8 cellular contexts compared by ENCODE assay signal in genomic region chr19:7506385-7507328, GRCh38. TPM values are rescaled to one million over a fixed set of nuclear protein-coding genes. Genes with fewer than 3 reads are reported as not detected.
A peak's percentile ranks its signal among the peaks of the same experiment; 100 is the strongest.
DNase-seq lines count a peak whose midpoint lies in the region; ATAC-seq, FAIRE-seq and TF ChIP-seq lines count a peak whose summit lies in the region.

No MANE protein-coding gene starts in this region.

- H3K4me1 ChIP-seq in MM.1S (ENCODE audit: low read length) = no peaks in the 10 kb centered on the region
- no peaks in the 10 kb centered on the region for H3K4me1 ChIP-seq in keratinocyte (ENCODE audit: control insufficient read depth, extremely low read depth, insufficient read depth, low read length)

- H3K27ac Mint-ChIP-seq in stimulated activated effector memory CD8-positive, alpha-beta T cell treated with anti-CD3 and anti-CD28 coated beads, Interleukin-12 subunit alpha, Interleukin-12 subunit beta, amount 100 ng/mL, for 72 hours = no peak overlapping the region

- H3F3A ChIP-seq in MM.1S (ENCODE audit: insufficient read depth, low read length) = no peaks in the 10 kb centered on the region; the same call in 1 of the 2 replicates

- no peaks in the 10 kb centered on the region for H3K9me2 ChIP-seq in MM.1S (replicated peaks; ENCODE audit: insufficient read depth, low read length)

- H3K9me1 ChIP-seq in keratinocyte (ENCODE audit: control insufficient read depth, extremely low read depth, insufficient read depth, low read length) = no peaks in the 10 kb centered on the region

- peak overlapping the region; percentile 50 for H3K4me3 Mint-ChIP-seq in stimulated activated effector memory CD8-positive, alpha-beta T cell treated with anti-CD3 and anti-CD28 coated beads, Interleukin-12 subunit alpha, Interleukin-12 subunit beta, amount 100 ng/mL, for 72 hours

- H4K20me1 ChIP-seq in MM.1S (ENCODE audit: insufficient read depth, low read length) (no peaks in the 10 kb centered on the region), keratinocyte (ENCODE audit: control insufficient read depth, extremely low read depth, insufficient read depth, low read length) (no peaks in the 10 kb centered on the region)

- H3K4me3 ChIP-seq in MM.1S (ENCODE audit: low read length) (no peak overlapping the region), cardiac fibroblast (replicated peaks in 1 of 2; ENCODE audit: low read depth in 2 of 2, low read length in 2 of 2) (no peak overlapping the region), keratinocyte (ENCODE audit: control insufficient read depth in 2 of 3, extremely low read depth in 1 of 3, insufficient read depth in 2 of 3, low read depth in 1 of 3, low read length in 3 of 3) (no peak overlapping the region)

- H3K27me3 ChIP-seq in MM.1S (replicated peaks; ENCODE audit: insufficient read depth, low read length) (peaks cover 39% of the 10 kb centered on the region), keratinocyte (ENCODE audit: control insufficient read depth, extremely low read depth, insufficient read depth, low read length) (no peaks in the 10 kb centered on the region)

- TF ChIP-seq CTCF in MM.1S (IDR thresholded peaks at IDR 0.05; ENCODE audit: low read length) = no peak
- no peak for TF ChIP-seq CTCF in cardiac fibroblast (IDR thresholded peaks at IDR 0.05; ENCODE audit: low read depth, low read length)
- no peak for TF ChIP-seq CTCF in keratinocyte (optimal IDR thresholded peaks at IDR 0.05 in 1 of 3, IDR thresholded peaks at IDR 0.05 in 1 of 3, conservative IDR thresholded peaks at IDR 0.05 in 1 of 3; ENCODE audit: extremely low read depth in 1 of 3, insufficient read depth in 2 of 3, low read length in 3 of 3)

- DNase-seq in DMS79 treated with DMSO at 0.1 percent for 48 hours (lab: John Stamatoyannopoulos, UW) = peak; percentile 15
- DNase-seq in MM.1S = peak; percentile 82
- peak; percentile 85 for DNase-seq in SK-N-DZ (ENCODE audit: low spot score)
- DNase-seq in cardiac fibroblast (ENCODE audit: low read depth in 2 of 2) = peak; percentile 90 to 95
- no peak for DNase-seq in keratinocyte (ENCODE audit: low read depth, low spot score)
- no peak for DNase-seq in stimulated activated effector memory CD8-positive, alpha-beta T cell treated with anti-CD3 and anti-CD28 coated beads, Interleukin-12 subunit alpha, Interleukin-12 subunit beta, amount 100 ng/mL, for 72 hours (ENCODE audit: low spot score in 2 of 2)

- H3K4me1 Mint-ChIP-seq in stimulated activated effector memory CD8-positive, alpha-beta T cell treated with anti-CD3 and anti-CD28 coated beads, Interleukin-12 subunit alpha, Interleukin-12 subunit beta, amount 100 ng/mL, for 72 hours = peaks cover 11% of the 10 kb centered on the region

- 0 out of 2 replicates have a peak overlapping the region, but pooled peaks have one; percentile 46 for H2AFZ ChIP-seq in MM.1S (ENCODE audit: low read length)
- peak overlapping the region; percentile 60 for H2AFZ ChIP-seq in keratinocyte (ENCODE audit: control insufficient read depth, low read length)

- peak; percentile 84 for ATAC-seq in stimulated activated effector memory CD8-positive, alpha-beta T cell treated with anti-CD3 and anti-CD28 coated beads, Interleukin-12 subunit alpha, Interleukin-12 subunit beta, amount 100 ng/mL, for 72 hours
- no peak for ATAC-seq in HG02840 (IDR thresholded peaks at IDR 0.05; ENCODE audit: low FRiP score, unreplicated experiment)
- no peak for ATAC-seq in GM21526 (IDR thresholded peaks at IDR 0.05; ENCODE audit: low FRiP score, unreplicated experiment)

- H3K9ac ChIP-seq in MM.1S (ENCODE audit: low read length) (no peak overlapping the region), keratinocyte (ENCODE audit: control insufficient read depth, extremely low read depth, insufficient read depth, low read length) (no peak overlapping the region)

- dilution Hi-C loops in keratinocyte (cut with MboI; ENCODE audit: extremely low pct_ligation_motif_present, low sequenced_read_pairs) = no loop called here

- H3K79me2 ChIP-seq in MM.1S (ENCODE audit: low read length) (no peaks in the 10 kb centered on the region), keratinocyte (ENCODE audit: control insufficient read depth, insufficient read depth, low read length) (no peaks in the 10 kb centered on the region)

- H3K9me3 ChIP-seq in MM.1S (replicated peaks; ENCODE audit: insufficient read depth, low read length) (no peaks in the 10 kb centered on the region), keratinocyte (ENCODE audit: control insufficient read depth, low read depth, low read length) (no peaks in the 10 kb centered on the region)

- no peaks in the 10 kb centered on the region for H3K36me3 Mint-ChIP-seq in stimulated activated effector memory CD8-positive, alpha-beta T cell treated with anti-CD3 and anti-CD28 coated beads, Interleukin-12 subunit alpha, Interleukin-12 subunit beta, amount 100 ng/mL, for 72 hours

- FAIRE-seq in keratinocyte (lab: Jason Lieb, UNC) = no peak

- H3K4me2 ChIP-seq in MM.1S (ENCODE audit: low read depth, low read length) (peak overlapping the region; percentile 37; the same call in 1 of the 2 replicates), keratinocyte (ENCODE audit: control insufficient read depth, extremely low read depth, insufficient read depth, low read depth, low read length) (no peak overlapping the region)

- H3K27ac ChIP-seq in MM.1S (ENCODE audit: low read length) (no peak overlapping the region), keratinocyte (ENCODE audit: control insufficient read depth, insufficient read depth, low read length) (no peak overlapping the region)

- H3K9me3 Mint-ChIP-seq in stimulated activated effector memory CD8-positive, alpha-beta T cell treated with anti-CD3 and anti-CD28 coated beads, Interleukin-12 subunit alpha, Interleukin-12 subunit beta, amount 100 ng/mL, for 72 hours = no peaks in the 10 kb centered on the region

- no peaks in the 10 kb centered on the region for H3K36me3 ChIP-seq in MM.1S (replicated peaks; ENCODE audit: insufficient read depth, low read length)
- no peaks in the 10 kb centered on the region for H3K36me3 ChIP-seq in keratinocyte (ENCODE audit: control insufficient read depth in 2 of 2, extremely low read depth in 1 of 2, insufficient read depth in 2 of 2, low read length in 2 of 2)

RNA-seq across cellular contexts. Expression of gene ZNF358, which starts 9.2 kb away (rescaled TPM):
- 48.8 and 53.6 TPM in 2 replicates for polyA plus RNA-seq in SK-N-DZ (2014; cell fraction: cytosol; rRNA removed)
- 22.6 and 23.8 TPM in 2 replicates for polyA plus RNA-seq in SK-N-DZ (2014; cell fraction: nucleus; rRNA removed)
- polyA plus RNA-seq in keratinocyte = 8.5 to 15.9 TPM (median 10.0 TPM) in 3 replicates
- polyA plus RNA-seq in keratinocyte (2011; ENCODE audit: low read depth) = 0.91 TPM
- polyA plus RNA-seq in keratinocyte (2011; cell fraction: cytosol; rRNA removed) = 9.9 and 18.9 TPM in 2 replicates
- polyA plus RNA-seq in keratinocyte (2011; cell fraction: nucleus; rRNA removed) = 5.9 and 7.7 TPM in 2 replicates
- 8.9 and 16.6 TPM in 2 replicates for polyA plus RNA-seq in keratinocyte (2012; ENCODE audit: low replicate concordance)
- polyA minus RNA-seq in keratinocyte = 7.0 to 32.7 TPM (median 8.7 TPM) in 3 replicates
- 29.5 TPM for polyA minus RNA-seq in keratinocyte (2011; cell fraction: cytosol; rRNA and poly(A)+ RNA removed)
- polyA minus RNA-seq in keratinocyte (2011; cell fraction: nucleus; rRNA and poly(A)+ RNA removed) = 2.9 and 3.4 TPM in 2 replicates

RNA-seq across cellular contexts. Expression of gene MCOLN1, which starts 15.8 kb away (rescaled TPM):
- polyA plus RNA-seq in SK-N-DZ (2014; cell fraction: cytosol; rRNA removed) = 5.5 and 6.4 TPM in 2 replicates
- polyA plus RNA-seq in SK-N-DZ (2014; cell fraction: nucleus; rRNA removed) = 24.2 and 29.8 TPM in 2 replicates
- 14.0 to 36.0 TPM (median 15.5 TPM) in 3 replicates for polyA plus RNA-seq in keratinocyte
- polyA plus RNA-seq in keratinocyte (2011; ENCODE audit: low read depth) = 10.8 TPM
- 12.0 and 20.2 TPM in 2 replicates for polyA plus RNA-seq in keratinocyte (2011; cell fraction: cytosol; rRNA removed)
- 41.1 and 43.9 TPM in 2 replicates for polyA plus RNA-seq in keratinocyte (2011; cell fraction: nucleus; rRNA removed)
- polyA plus RNA-seq in keratinocyte (2012; ENCODE audit: low replicate concordance) = 11.9 and 14.5 TPM in 2 replicates
- 32.7 to 52.6 TPM (median 51.8 TPM) in 3 replicates for polyA minus RNA-seq in keratinocyte
- 29.5 TPM for polyA minus RNA-seq in keratinocyte (2011; cell fraction: cytosol; rRNA and poly(A)+ RNA removed)
- 12.1 and 18.9 TPM in 2 replicates for polyA minus RNA-seq in keratinocyte (2011; cell fraction: nucleus; rRNA and poly(A)+ RNA removed)

RNA-seq across cellular contexts. Expression of gene PEX11G, which starts 17.8 kb away (rescaled TPM):
- 3.7 and 4.4 TPM in 2 replicates for polyA plus RNA-seq in SK-N-DZ (2014; cell fraction: cytosol; rRNA removed)
- polyA plus RNA-seq in SK-N-DZ (2014; cell fraction: nucleus; rRNA removed) = 0.30 and 1.8 TPM in 2 replicates
- polyA plus RNA-seq in keratinocyte = 1.1 to 2.7 TPM (median 1.3 TPM) in 3 replicates
- 0.46 TPM for polyA plus RNA-seq in keratinocyte (2011; ENCODE audit: low read depth)
- polyA plus RNA-seq in keratinocyte (2011; cell fraction: cytosol; rRNA removed) = 0.75 and 2.6 TPM in 2 replicates
- polyA plus RNA-seq in keratinocyte (2011; cell fraction: nucleus; rRNA removed) = 1.0 and 1.9 TPM in 2 replicates
- 1.5 and 2.2 TPM in 2 replicates for polyA plus RNA-seq in keratinocyte (2012; ENCODE audit: low replicate concordance)
- 0.45 to 3.2 TPM (median 0.99 TPM) in 3 replicates for polyA minus RNA-seq in keratinocyte
- polyA minus RNA-seq in keratinocyte (2011; cell fraction: cytosol; rRNA and poly(A)+ RNA removed) = 4.0 TPM
- 0.84 and 1.2 TPM in 2 replicates for polyA minus RNA-seq in keratinocyte (2011; cell fraction: nucleus; rRNA and poly(A)+ RNA removed)

RNA-seq across cellular contexts. Expression of gene PNPLA6, which starts 28.9 kb away (rescaled TPM):
- 23.4 and 29.0 TPM in 2 replicates for polyA plus RNA-seq in SK-N-DZ (2014; cell fraction: cytosol; rRNA removed)
- polyA plus RNA-seq in SK-N-DZ (2014; cell fraction: nucleus; rRNA removed) = 49.0 and 70.3 TPM in 2 replicates
- 22.4 to 40.0 TPM (median 33.1 TPM) in 3 replicates for polyA plus RNA-seq in keratinocyte
- 48.9 TPM for polyA plus RNA-seq in keratinocyte (2011; ENCODE audit: low read depth)
- 14.2 and 33.3 TPM in 2 replicates for polyA plus RNA-seq in keratinocyte (2011; cell fraction: cytosol; rRNA removed)
- polyA plus RNA-seq in keratinocyte (2011; cell fraction: nucleus; rRNA removed) = 103 and 119 TPM in 2 replicates
- polyA plus RNA-seq in keratinocyte (2012; ENCODE audit: low replicate concordance) = 51.8 and 72.6 TPM in 2 replicates
- polyA minus RNA-seq in keratinocyte = 44.1 to 127 TPM (median 58.7 TPM) in 3 replicates
- polyA minus RNA-seq in keratinocyte (2011; cell fraction: cytosol; rRNA and poly(A)+ RNA removed) = 151 TPM
- polyA minus RNA-seq in keratinocyte (2011; cell fraction: nucleus; rRNA and poly(A)+ RNA removed) = 148 and 178 TPM in 2 replicates

Comparison
In these comparisons a context has a peak if more than half of its experiments do, and no peak if none do; other contexts are left out.
1. DNase-seq: peak in DMS79 treated with DMSO at 0.1 percent for 48 hours (single experiment), MM.1S (single experiment), SK-N-DZ (single experiment) and cardiac fibroblast (2 of 2); none in keratinocyte (single experiment) and stimulated activated effector memory CD8-positive, alpha-beta T cell treated with anti-CD3 and anti-CD28 coated beads, Interleukin-12 subunit alpha, Interleukin-12 subunit beta, amount 100 ng/mL, for 72 hours (0 of 2).